In genomic region chr6:16236009-16236501, GRCh38 we compare ENCODE assay signal across 1 cellular context.
TF ChIP-seq lines count a peak whose summit lies in the region.

No MANE protein-coding gene starts in this region.

TF ChIP-seq in IMR-90, 13 proteins besides CTCF, POLR2A, EP300 and RAD21 (continued from another document):
- TF ChIP-seq CEBPB (IDR thresholded peaks at IDR 0.05; ENCODE audit: low read depth, low read length) (no peak), BHLHE40 (IDR thresholded peaks at IDR 0.05; ENCODE audit: low read depth, low read length) (no peak), MAZ (IDR thresholded peaks at IDR 0.05; ENCODE audit: borderline replicate concordance, low read depth, low read length) (no peak)
